8 cellular contexts compared by ENCODE assay signal in genomic region chr18:657998-658946, GRCh38. TPM values are rescaled to one million over a fixed set of nuclear protein-coding genes. Genes with fewer than 3 reads are reported as not detected.
DNase-seq lines count a peak whose midpoint lies in the region; ATAC-seq and TF ChIP-seq lines count a peak whose summit lies in the region.

No MANE protein-coding gene starts in this region.

- H3K4me1 ChIP-seq in OCI-LY7 (ENCODE audit: insufficient read depth, low read length, poor library complexity, severe bottlenecking) (peaks cover 24% of the 10 kb centered on the region), stomach smooth muscle (ENCODE audit: control insufficient read depth, insufficient read depth, low read length) (peaks cover 13% of the 10 kb centered on the region)

- peak overlapping the region; percentile 23; the same call in 1 of the 2 replicates for H2AFZ ChIP-seq in OCI-LY7 (ENCODE audit: low read length)

- H4K20me1 ChIP-seq in OCI-LY7 (ENCODE audit: insufficient read depth, low read length), result no peaks in the 10 kb centered on the region

- H3K27me3 ChIP-seq in stomach smooth muscle (ENCODE audit: control insufficient read depth in 1 of 2, insufficient read depth in 2 of 2, low read length in 2 of 2), result peaks cover 2 to 12% of the 10 kb centered on the region in 2 donors

- ATAC-seq in GM21723 (IDR thresholded peaks at IDR 0.05; ENCODE audit: unreplicated experiment), result peak; percentile 60
- ATAC-seq in naive thymus-derived CD8-positive, alpha-beta T cell, result peak; percentile 58 to 69

- H3K9ac ChIP-seq in stomach smooth muscle (ENCODE audit: low read length in 2 of 2), result peak overlapping the region; percentile 28 to 42

- CTCF ChIA-PET in OCI-LY7 (lab: Charles Lee; ENCODE audit: unreplicated experiment), result no interaction called here

- H3K27ac ChIP-seq in OCI-LY7 (ENCODE audit: low read depth, low read length, poor library complexity, severe bottlenecking) (peak overlapping the region; percentile 91), stomach smooth muscle (ENCODE audit: low read length) (no peak overlapping the region)

- peak overlapping the region; percentile 91 for H3K4me2 ChIP-seq in OCI-LY7 (ENCODE audit: low read length)

- H3K4me3 ChIP-seq in OCI-LY7 (ENCODE audit: low read depth, low read length, poor library complexity, severe bottlenecking), result peak overlapping the region; percentile 97
- H3K4me3 ChIP-seq in fibroblast of the aortic adventitia (ENCODE audit: low read depth, low read length), result peak overlapping the region; percentile 88
- H3K4me3 ChIP-seq in stomach smooth muscle (ENCODE audit: low read length in 2 of 2), result peak overlapping the region; percentile 77 to 83

- H3K36me3 ChIP-seq in OCI-LY7 (ENCODE audit: insufficient read depth, low read length), result peaks cover 47% of the 10 kb centered on the region
- H3K36me3 ChIP-seq in stomach smooth muscle (ENCODE audit: control insufficient read depth in 2 of 2, insufficient read depth in 2 of 2, low read length in 2 of 2), result no peaks in the 10 kb centered on the region

- H3K4me1 Mint-ChIP-seq in IgD-negative memory B cell, result peaks cover 0 to 8% (median 5%) of the 10 kb centered on the region in 3 donors
- peaks cover 2 to 15% (median 8%) of the 10 kb centered on the region in 4 donors for H3K4me1 Mint-ChIP-seq in naive thymus-derived CD8-positive, alpha-beta T cell

- H3K9me3 ChIP-seq in OCI-LY7 (ENCODE audit: low read length), result peaks cover 4% of the 10 kb centered on the region; the same call in 1 of the 2 replicates
- no peaks in the 10 kb centered on the region for H3K9me3 ChIP-seq in stomach smooth muscle (ENCODE audit: control insufficient read depth in 2 of 2, low read length in 2 of 2)

- peak; percentile 91 for DNase-seq in EH (ENCODE audit: low read depth)
- peak; percentile 88 for DNase-seq in OCI-LY7 (ENCODE audit: low spot score)
- DNase-seq in activated T-cell treated with anti-CD3 and anti-CD28 coated beads, Interleukin-2, amount 50 U/mL, for 48 hours, result peak; percentile 87 to 88
- DNase-seq in fibroblast of the aortic adventitia (ENCODE audit: low read depth), result peak; percentile 85
- peak in 7 of 10 donors; percentile 10 to 23 (median 16) for DNase-seq in naive thymus-derived CD8-positive, alpha-beta T cell

- peak overlapping the region in 1 of 3 donors; percentile 39 for H3K27ac Mint-ChIP-seq in IgD-negative memory B cell
- H3K27ac Mint-ChIP-seq in naive thymus-derived CD8-positive, alpha-beta T cell, result no peak overlapping the region

- BruUV-seq in OCI-LY7 (replicated peaks; lab: Mats Ljungman, UMichigan), result no TSS peak

- TF ChIP-seq CTCF in OCI-LY7 (conservative IDR thresholded peaks at IDR 0.05; ENCODE audit: low read length), result no peak
- TF ChIP-seq CTCF in fibroblast of the aortic adventitia (IDR thresholded peaks at IDR 0.05; ENCODE audit: insufficient read depth, low read length), result no peak

- peaks cover 0 to 4% (median 0%) of the 10 kb centered on the region in 3 donors for H3K9me3 Mint-ChIP-seq in IgD-negative memory B cell
- H3K9me3 Mint-ChIP-seq in naive thymus-derived CD8-positive, alpha-beta T cell, result peaks cover 0 to 14% (median 4%) of the 10 kb centered on the region in 9 donors

- intact Hi-C loops in OCI-LY7 (cut with micrococcal nuclease; ENCODE audit: unreplicated experiment), result loop anchor here (1.0 to 5.0 kb wide), 2 partner anchors 54 to 390 kb away; partner anchors contain the start of genes ENOSF1 and THOC1

- POLR2A ChIA-PET in OCI-LY7 (lab: Charles Lee), result interaction anchor here (0.5 to 2.2 kb wide), 6 partner anchors 10 to 387 kb away, joined by 3 to 9 read pairs (median 4); no protein-coding TSS in a partner anchor
- POLR2A ChIA-PET in naive thymus-derived CD8-positive, alpha-beta T cell (lab: Charles Lee), result no interaction called here

- peak overlapping the region; percentile 72 to 96 (median 88) for H3K4me3 Mint-ChIP-seq in IgD-negative memory B cell
- H3K4me3 Mint-ChIP-seq in naive thymus-derived CD8-positive, alpha-beta T cell, result peak overlapping the region; percentile 74 to 90 (median 82)

- no peaks in the 10 kb centered on the region for H3K36me3 Mint-ChIP-seq in IgD-negative memory B cell
- H3K36me3 Mint-ChIP-seq in naive thymus-derived CD8-positive, alpha-beta T cell, result peaks cover 0 to 14% (median 5%) of the 10 kb centered on the region in 3 donors

- peaks cover 63% of the 10 kb centered on the region for H3K79me2 ChIP-seq in OCI-LY7 (ENCODE audit: insufficient read depth, low read depth, low read length)

- H3K27me3 Mint-ChIP-seq in IgD-negative memory B cell, result peaks cover 14% of the 10 kb centered on the region
- peaks cover 29 to 61% (median 39%) of the 10 kb centered on the region in 5 donors for H3K27me3 Mint-ChIP-seq in naive thymus-derived CD8-positive, alpha-beta T cell

- H3K9me2 ChIP-seq in OCI-LY7 (ENCODE audit: insufficient read depth, low read length), result no peaks in the 10 kb centered on the region

RNA-seq across cellular contexts. Expression of gene TYMS, which starts 0.8 kb away (rescaled TPM):
- 1.0 TPM for polyA plus RNA-seq in IgD-negative memory B cell
- 86.2 and 90.7 TPM in 2 replicates for total RNA-seq in OCI-LY7 (2014; rRNA removed; shearing (Covaris generic))
- total RNA-seq in OCI-LY7 (2022), result 196 and 210 TPM in 2 replicates
- 1.1 and 25.7 TPM in 2 replicates for total RNA-seq in fibroblast of the aortic adventitia (ENCODE audit: low replicate concordance)
- not detected for total RNA-seq in naive thymus-derived CD8-positive, alpha-beta T cell
- polyA plus RNA-seq in naive thymus-derived CD8-positive, alpha-beta T cell, result under 1 TPM in 2 of 3 donors, not detected in 1; 0.19 to 0.73 TPM

RNA-seq across cellular contexts. Expression of gene ENOSF1, which starts 54.2 kb away (rescaled TPM):
- polyA plus RNA-seq in IgD-negative memory B cell, result 5.3 TPM
- total RNA-seq in OCI-LY7 (2014; rRNA removed; shearing (Covaris generic)), result 30.5 and 40.1 TPM in 2 replicates
- total RNA-seq in OCI-LY7 (2022), result 44.0 and 47.0 TPM in 2 replicates
- 49.5 and 55.7 TPM in 2 replicates for total RNA-seq in fibroblast of the aortic adventitia (ENCODE audit: low replicate concordance)
- 100 to 1,000 TPM; 111 to 123 TPM for total RNA-seq in naive thymus-derived CD8-positive, alpha-beta T cell
- polyA plus RNA-seq in naive thymus-derived CD8-positive, alpha-beta T cell, result 10 to 100 TPM in 2 of 3 donors, 1 to 10 TPM in 1; 8.2 to 13.8 (median 12.7) TPM

Comparison
In these comparisons a context has a peak if more than half of its experiments do, and no peak if none do; other contexts are left out.
1. DNase-seq: peak in every context shown above with its lines; median percentile 91 in EH; 88 in OCI-LY7; 88 in activated T-cell treated with anti-CD3 and anti-CD28 coated beads, Interleukin-2, amount 50 U/mL, for 48 hours; 85 in fibroblast of the aortic adventitia; 16 in naive thymus-derived CD8-positive, alpha-beta T cell.